14 cellular contexts compared by ENCODE assay signal in the genomic region with DNA sequence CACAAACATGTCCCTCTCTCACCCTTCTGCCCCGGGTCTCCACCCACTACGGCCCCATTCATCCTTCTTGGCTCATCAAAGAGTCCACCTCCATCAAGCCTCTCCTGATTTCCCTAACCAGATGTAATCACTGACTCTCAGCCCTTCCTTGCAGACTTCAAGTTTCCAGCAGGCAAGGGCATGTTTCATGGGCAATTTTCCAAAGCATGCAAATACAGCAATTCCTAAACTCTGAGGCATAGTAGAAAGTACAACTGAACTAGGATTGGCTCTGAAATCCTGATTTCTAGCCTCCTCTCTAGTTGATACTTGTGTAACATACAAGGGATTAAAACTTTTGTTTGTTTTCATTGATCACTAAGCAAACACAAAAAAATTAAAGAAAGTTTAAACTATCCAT.
A peak's percentile ranks its signal among the peaks of the same experiment; 100 is the strongest.
DNase-seq lines count a peak whose midpoint lies in the region; ATAC-seq and TF ChIP-seq lines count a peak whose summit lies in the region.
"Had no signal": no experiment of that assay in that cellular context is flagged by ENCODE, and none has a peak within 500 bp of the region (broad histone marks: within the 10 kb centered on the region; RNA-seq: fewer than 3 reads in every experiment).

No MANE protein-coding gene starts in this region.

- no peak overlapping the region for H3K4me3 Mint-ChIP-seq in HFFc6
- H3K4me3 Mint-ChIP-seq in glutamatergic neuron (ENCODE audit: unreplicated experiment) = no peak overlapping the region
- H3K4me3 Mint-ChIP-seq: T-helper 17 cell had no signal

- no peak for ATAC-seq in HG03045 (IDR thresholded peaks at IDR 0.05; ENCODE audit: unreplicated experiment)
- ATAC-seq: gastrocnemius medialis, T-helper 17 cell had no signal

- H3K27ac ChIP-seq in ACC112 (ENCODE audit: low read depth, low read length) = peak overlapping the region; percentile 39; the same call in 1 of the 2 replicates
- H3K27ac ChIP-seq: gastrocnemius medialis, tibial artery had no signal

- H3K27me3 ChIP-seq in ACC112 (ENCODE audit: insufficient read depth, low read length) = no peaks in the 10 kb centered on the region
- H3K27me3 ChIP-seq: gastrocnemius medialis, tibial artery had no signal

- in situ Hi-C loops in astrocyte of the cerebellum (cut with HindIII; ENCODE audit: low sequenced_read_pairs) = no loop called here

- H3K9me3 Mint-ChIP-seq in HFFc6 (no peaks in the 10 kb centered on the region), glutamatergic neuron (ENCODE audit: unreplicated experiment) (no peaks in the 10 kb centered on the region)

- H3K27me3 Mint-ChIP-seq in HFFc6 (ENCODE audit: insufficient read depth) (no peaks in the 10 kb centered on the region; the same call in 1 of the 2 replicates), glutamatergic neuron (ENCODE audit: unreplicated experiment) (peaks cover 8% of the 10 kb centered on the region)

- peaks cover 73% of the 10 kb centered on the region for H3K4me1 Mint-ChIP-seq in HFFc6 (ENCODE audit: low read depth)
- peaks cover 6% of the 10 kb centered on the region for H3K4me1 Mint-ChIP-seq in glutamatergic neuron (ENCODE audit: low read depth, unreplicated experiment)
- H3K4me1 Mint-ChIP-seq: T-helper 17 cell had no signal

- H3K27ac Mint-ChIP-seq in HFFc6 (peak overlapping the region; percentile 72), glutamatergic neuron (ENCODE audit: unreplicated experiment) (no peak overlapping the region)
- H3K27ac Mint-ChIP-seq: T-helper 17 cell had no signal

- no peak overlapping the region for H2AFZ ChIP-seq in ACC112 (ENCODE audit: low read length, unreplicated experiment)

- no peaks in the 10 kb centered on the region for H3K36me3 ChIP-seq in ACC112 (ENCODE audit: insufficient read depth, low read length)
- H3K36me3 ChIP-seq: gastrocnemius medialis, tibial artery had no signal

- H3K36me3 Mint-ChIP-seq in HFFc6 (ENCODE audit: low read depth) (peaks cover 14% of the 10 kb centered on the region), glutamatergic neuron (ENCODE audit: unreplicated experiment) (peaks cover 4% of the 10 kb centered on the region)

- TF ChIP-seq CTCF in HFFc6 (IDR thresholded peaks at IDR 0.05) (no peak), astrocyte of the cerebellum (IDR thresholded peaks at IDR 0.05; ENCODE audit: low read depth, low read length, missing control alignments) (no peak), foreskin fibroblast (IDR thresholded peaks at IDR 0.05; ENCODE audit: low read depth, low read length) (no peak), glutamatergic neuron (IDR thresholded peaks at IDR 0.05; ENCODE audit: partially characterized antibody, unreplicated experiment) (no peak)

- H3K79me2 ChIP-seq in ACC112 (ENCODE audit: control insufficient read depth, insufficient read depth, low read length, unreplicated experiment) = no peaks in the 10 kb centered on the region

- DNase-seq in HFFc6 = peak; percentile 76
- peak; percentile 57 for DNase-seq in astrocyte of the cerebellum (ENCODE audit: low read depth)
- DNase-seq in foreskin fibroblast = peak; percentile 78 to 85
- DNase-seq in NCI-H1417 treated with DMSO at 0.1 percent for 48 hours (lab: John Stamatoyannopoulos, UW) = no peak
- no peak for DNase-seq in glutamatergic neuron
- DNase-seq in NCI-H82 treated with DMSO at 0.1 percent for 48 hours (lab: John Stamatoyannopoulos, UW; ENCODE audit: unreplicated experiment) = no peak
- DNase-seq: activated CD4-positive, alpha-beta T cell treated with anti-CD3 and anti-CD28 coated beads, Interleukin-2, amount 50 U/mL, for 4 hours; activated gamma-delta T cell treated with Interleukin-2 at 50 U/mL for 16 hours; DMS53; gastrocnemius medialis; T-helper 17 cell; tibial artery had no signal

- no peak overlapping the region for H3K4me3 ChIP-seq in ACC112 (ENCODE audit: low read depth, low read length)
- H3K4me3 ChIP-seq in astrocyte of the cerebellum (ENCODE audit: low read depth, low read length) = no peak overlapping the region
- no peak overlapping the region for H3K4me3 ChIP-seq in foreskin fibroblast (ENCODE audit: low read depth in 1 of 2, low read length in 2 of 2)
- H3K4me3 ChIP-seq: gastrocnemius medialis, tibial artery had no signal

- H3K4me1 ChIP-seq in ACC112 (ENCODE audit: control insufficient read depth, insufficient read depth, low read length, unreplicated experiment) = peaks cover 20% of the 10 kb centered on the region

Comparison
In these comparisons a context has a peak if more than half of its experiments do, and no peak if none do; other contexts are left out.
1. DNase-seq: peak in HFFc6 (single experiment), astrocyte of the cerebellum (single experiment) and foreskin fibroblast (2 of 2); none in NCI-H1417 treated with DMSO at 0.1 percent for 48 hours (single experiment), glutamatergic neuron (single experiment) and NCI-H82 treated with DMSO at 0.1 percent for 48 hours (single experiment).